Comparison of ENCODE assay signal across 8 cellular contexts in the genomic region with DNA sequence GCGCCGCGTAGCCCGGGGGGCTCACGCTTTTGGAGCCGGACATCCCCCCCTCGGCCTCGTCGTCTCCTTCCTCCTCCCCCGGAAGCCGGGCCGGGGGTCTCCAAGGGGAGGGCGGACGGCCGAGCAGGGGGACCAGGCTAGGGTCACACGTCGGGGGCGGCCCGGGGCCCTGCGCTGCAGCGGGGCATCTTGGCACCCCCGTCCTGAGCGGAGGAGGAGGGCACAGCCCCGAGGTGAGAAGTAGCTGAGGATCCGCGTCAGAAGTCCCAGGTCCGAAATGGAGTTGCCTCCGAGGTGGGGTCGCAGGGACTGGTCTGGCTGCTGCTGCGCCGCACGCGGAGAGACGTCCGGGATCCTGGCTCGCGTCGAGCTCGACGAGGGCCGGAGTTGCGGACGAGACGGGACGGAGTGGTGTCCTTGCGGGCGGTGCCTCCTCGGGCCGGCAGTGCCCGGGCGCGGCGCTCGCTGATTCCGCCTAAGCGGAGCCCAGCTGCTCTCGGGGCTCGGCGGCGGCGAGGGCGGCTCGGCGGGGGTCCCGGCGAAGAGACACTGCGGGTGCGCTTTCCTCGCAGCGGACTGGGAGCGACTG. TPM values are rescaled to one million over a fixed set of nuclear protein-coding genes. Genes with fewer than 3 reads are reported as not detected.
DNase-seq lines count a peak whose midpoint lies in the region; ATAC-seq, FAIRE-seq and TF ChIP-seq lines count a peak whose summit lies in the region.
"Had no signal": no experiment of that assay in that cellular context is flagged by ENCODE, and none has a peak within 500 bp of the region (broad histone marks: within the 10 kb centered on the region; RNA-seq: fewer than 3 reads in every experiment).

A gene (minus strand): TSS at position 588 of the 589 bp plus-strand sequence. CDS start 545 bp downstream, at position 43.

- H3K4me3 ChIP-seq in HCT116 (replicated peaks in 1 of 2; ENCODE audit: low read depth in 1 of 2, low read length in 2 of 2) = peak within 1 kb of the TSS; percentile 27 to 52; a peak in 3 of 4 replicates
- H3K4me3 ChIP-seq in pancreas = peak within 1 kb of the TSS; percentile 30 to 72 (median 47)

- no TSS peak for BruUV-seq in HCT116 (replicated peaks; lab: Mats Ljungman, UMichigan)

- H3K9me3 ChIP-seq in HCT116 (ENCODE audit: control insufficient read depth in 1 of 2, insufficient read depth in 1 of 2, low read depth in 1 of 2, low read length in 2 of 2) (no peaks in the 10 kb centered on the region), pancreas (no peaks in the 10 kb centered on the region)

- no peak within 1 kb of the TSS for H2AFZ ChIP-seq in HCT116 (ENCODE audit: low read depth, low read length, poor library complexity, severe bottlenecking)

- RAD21 ChIA-PET in HCT116 (lab: Charles Lee; ENCODE audit: low non-redundant PET in 1 of 2, low total read pairs in 2 of 2, uncharacterized antibody in 2 of 2, unreplicated experiment in 2 of 2) = no interaction called here

- H3K27me3 ChIP-seq in HCT116 (ENCODE audit: insufficient read depth, low read length) (peaks cover 6% of the 10 kb centered on the region), pancreas (peaks cover 0 to 6% (median 0%) of the 10 kb centered on the region in 4 donors)

- no peak for TF ChIP-seq POLR2A in HCT116 (IDR thresholded peaks at IDR 0.05; ENCODE audit: borderline replicate concordance, extremely low read depth, insufficient read depth, insufficient read length)

- H3K36me3 Mint-ChIP-seq in activated CD8-positive, alpha-beta T cell treated with anti-CD3 and anti-CD28 coated beads for 36 hours (ENCODE audit: low read depth) = no peaks in the 10 kb centered on the region

- ATAC-seq in HCT116 (peak; percentile 21), Right ventricle myocardium superior (ENCODE audit: poor library complexity) (peak; percentile 29), pancreas (peak; percentile 32 to 53 (median 52)), HG02870 (IDR thresholded peaks at IDR 0.05; ENCODE audit: unreplicated experiment) (no peak)
- ATAC-seq in activated CD8-positive, alpha-beta T cell treated with anti-CD3 and anti-CD28 coated beads for 36 hours = no peak

- CTCF ChIA-PET in HCT116 (lab: Charles Lee) = interaction anchor here (1.7 kb wide), 1 partner anchor 13 kb away, joined by 5 read pairs; no protein-coding TSS in a partner anchor
- CTCF ChIA-PET in activated CD8-positive, alpha-beta T cell treated with anti-CD3 and anti-CD28 coated beads for 36 hours (lab: Charles Lee) = interaction anchor here (0.6 to 3.7 kb wide), 11 partner anchors 9 to 119 kb away, joined by 3 to 29 read pairs (median 4); no protein-coding TSS in a partner anchor

- H3K27ac ChIP-seq in HCT116 (ENCODE audit: low read depth, low read length) (peak within 1 kb of the TSS; percentile 13; the same call in 1 of the 2 replicates), pancreas (peak within 1 kb of the TSS; percentile 38 to 69 (median 54))

- WGBS in pancreas, 2 donors = 4% methylated on average over 62 to 71 of the region's 71 CpGs

- peak within 1 kb of the TSS; percentile 84 for H3K4me2 ChIP-seq in HCT116 (ENCODE audit: low read length)

- peaks cover 4% of the 10 kb centered on the region for H3K4me1 Mint-ChIP-seq in activated CD8-positive, alpha-beta T cell treated with anti-CD3 and anti-CD28 coated beads for 36 hours (ENCODE audit: low read depth)

- no peaks in the 10 kb centered on the region for H3K9me3 Mint-ChIP-seq in activated CD8-positive, alpha-beta T cell treated with anti-CD3 and anti-CD28 coated beads for 36 hours

- no peak for FAIRE-seq in pancreas (lab: Jason Lieb, UNC)

- no peaks in the 10 kb centered on the region for H3K79me2 ChIP-seq in HCT116 (ENCODE audit: insufficient read depth, low read length)

- no peak for DNase-seq in HCT116 (ENCODE audit: low read depth, low spot score)
- no peak for DNase-seq in activated CD8-positive, alpha-beta T cell treated with anti-CD3 and anti-CD28 coated beads for 36 hours
- peak; percentile 59 for DNase-seq in Right ventricle myocardium superior
- peak in 4 of 6 donors; percentile 20 to 81 (median 52) for DNase-seq in pancreas
- no peak for DNase-seq in NCI-H1694 (lab: John Stamatoyannopoulos, UW)
- DNase-seq in SIG-M5 treated with dmso at 0.1 percent for 504 hours (lab: John Stamatoyannopoulos, UW; ENCODE audit: unreplicated experiment) = no peak

- peaks cover 0 to 6% of the 10 kb centered on the region in 2 experiments; a peak in 2 of 4 replicates for H3K4me1 ChIP-seq in HCT116 (ENCODE audit: control insufficient read depth in 1 of 2, insufficient read depth in 2 of 2, low read length in 2 of 2)
- H3K4me1 ChIP-seq in pancreas = no peaks in the 10 kb centered on the region

- intact Hi-C loops in HCT116 (cut with micrococcal nuclease) (no loop called here), Right ventricle myocardium superior (cut with DNase I) (loop anchor here (5.0 kb wide), 2 partner anchors 36 to 116 kb away; no protein-coding TSS in a partner anchor), pancreas (cut with DNase I) (no loop called here)
- intact Hi-C loops in activated CD8-positive, alpha-beta T cell treated with anti-CD3 and anti-CD28 coated beads for 36 hours (cut with micrococcal nuclease) = no loop called here

- H3K36me3 ChIP-seq in HCT116 (ENCODE audit: control insufficient read depth in 1 of 2, insufficient read depth in 2 of 2, low read length in 2 of 2) = no peaks in the 10 kb centered on the region
- no peaks in the 10 kb centered on the region for H3K36me3 ChIP-seq in pancreas

- peak within 1 kb of the TSS; percentile 43 for H3K4me3 Mint-ChIP-seq in activated CD8-positive, alpha-beta T cell treated with anti-CD3 and anti-CD28 coated beads for 36 hours

- no peak within 1 kb of the TSS for H3K27ac Mint-ChIP-seq in activated CD8-positive, alpha-beta T cell treated with anti-CD3 and anti-CD28 coated beads for 36 hours

- no peaks in the 10 kb centered on the region for H4K20me1 ChIP-seq in HCT116 (ENCODE audit: insufficient read depth)

- peaks cover 42% of the 10 kb centered on the region for H3K27me3 Mint-ChIP-seq in activated CD8-positive, alpha-beta T cell treated with anti-CD3 and anti-CD28 coated beads for 36 hours

- TF ChIP-seq RAD21 in HCT116 (IDR thresholded peaks at IDR 0.05; ENCODE audit: low read depth) = no peak

- no peak within 1 kb of the TSS; the same call in 1 of the 2 replicates for H3K9ac ChIP-seq in HCT116 (ENCODE audit: low read length)

- POLR2A ChIA-PET in HCT116 (lab: Charles Lee) = interaction anchor here (0.6 kb wide), 1 partner anchor 256 kb away, joined by 5 read pairs; no protein-coding TSS in a partner anchor
- POLR2A ChIA-PET in activated CD8-positive, alpha-beta T cell treated with anti-CD3 and anti-CD28 coated beads for 36 hours (lab: Charles Lee) = no interaction called here

- TF ChIP-seq CTCF in HCT116 (IDR thresholded peaks at IDR 0.05 in 2 of 3, conservative IDR thresholded peaks at IDR 0.05 in 1 of 3; ENCODE audit: borderline replicate concordance in 1 of 3, insufficient read depth in 1 of 3, low read depth in 2 of 3, low read length in 2 of 3) (no peak), pancreas (IDR thresholded peaks at IDR 0.05) (no peak)
- TF ChIP-seq CTCF in activated CD8-positive, alpha-beta T cell treated with anti-CD3 and anti-CD28 coated beads for 36 hours (IDR thresholded peaks at IDR 0.05) = no peak

- no peaks in the 10 kb centered on the region for H3K9me2 ChIP-seq in HCT116 (ENCODE audit: insufficient read depth)

TF ChIP-seq in HCT116, 20 proteins besides CTCF, POLR2A, EP300 and RAD21:
- no peak for TF ChIP-seq TCF7L2 (IDR thresholded peaks at IDR 0.05; ENCODE audit: borderline replicate concordance, extremely low read depth, insufficient read depth, insufficient read length)
- no peak for TF ChIP-seq ZFX (IDR thresholded peaks at IDR 0.05)
- TF ChIP-seq EGR1 (IDR thresholded peaks at IDR 0.05; ENCODE audit: low read depth) = no peak
- TF ChIP-seq JUND (IDR thresholded peaks at IDR 0.05) = no peak
- TF ChIP-seq POLR2AphosphoS5 (IDR thresholded peaks at IDR 0.05; ENCODE audit: low read depth, low read length) = no peak
- no peak for TF ChIP-seq ZNF274 (IDR thresholded peaks at IDR 0.05; ENCODE audit: low read depth, low read length)
- no peak for TF ChIP-seq ELF1 (IDR thresholded peaks at IDR 0.05; ENCODE audit: borderline replicate concordance, low read depth)
- TF ChIP-seq SRF (IDR thresholded peaks at IDR 0.05; ENCODE audit: low read depth) = no peak
- no peak for TF ChIP-seq CBX3 (IDR thresholded peaks at IDR 0.05; ENCODE audit: low read depth)
- TF ChIP-seq EZH2 (IDR thresholded peaks at IDR 0.05) = no peak
- TF ChIP-seq, protein P1, sequence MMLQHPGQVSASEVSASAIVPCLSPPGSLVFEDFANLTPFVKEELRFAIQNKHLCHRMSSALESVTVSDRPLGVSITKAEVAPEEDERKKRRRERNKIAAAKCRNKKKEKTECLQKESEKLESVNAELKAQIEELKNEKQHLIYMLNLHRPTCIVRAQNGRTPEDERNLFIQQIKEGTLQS (IDR thresholded peaks at IDR 0.05) = no peak
- TF ChIP-seq FOSL1 (IDR thresholded peaks at IDR 0.05; ENCODE audit: low read depth) = no peak
- TF ChIP-seq SIN3A (IDR thresholded peaks at IDR 0.05; ENCODE audit: low read depth) = no peak
- TF ChIP-seq YY1 (IDR thresholded peaks at IDR 0.05; ENCODE audit: extremely low read depth, insufficient replicate concordance, low read depth, low read length) = no peak
- TF ChIP-seq, protein P2, sequence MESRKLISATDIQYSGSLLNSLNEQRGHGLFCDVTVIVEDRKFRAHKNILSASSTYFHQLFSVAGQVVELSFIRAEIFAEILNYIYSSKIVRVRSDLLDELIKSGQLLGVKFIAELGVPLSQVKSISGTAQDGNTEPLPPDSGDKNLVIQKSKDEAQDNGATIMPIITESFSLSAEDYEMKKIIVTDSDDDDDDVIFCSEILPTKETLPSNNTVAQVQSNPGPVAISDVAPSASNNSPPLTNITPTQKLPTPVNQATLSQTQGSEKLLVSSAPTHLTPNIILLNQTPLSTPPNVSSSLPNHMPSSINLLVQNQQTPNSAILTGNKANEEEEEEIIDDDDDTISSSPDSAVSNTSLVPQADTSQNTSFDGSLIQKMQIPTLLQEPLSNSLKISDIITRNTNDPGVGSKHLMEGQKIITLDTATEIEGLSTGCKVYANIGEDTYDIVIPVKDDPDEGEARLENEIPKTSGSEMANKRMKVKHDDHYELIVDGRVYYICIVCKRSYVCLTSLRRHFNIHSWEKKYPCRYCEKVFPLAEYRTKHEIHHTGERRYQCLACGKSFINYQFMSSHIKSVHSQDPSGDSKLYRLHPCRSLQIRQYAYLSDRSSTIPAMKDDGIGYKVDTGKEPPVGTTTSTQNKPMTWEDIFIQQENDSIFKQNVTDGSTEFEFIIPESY (IDR thresholded peaks at IDR 0.05; ENCODE audit: extremely low read depth, insufficient replicate concordance, low read length) = no peak
- no peak for TF ChIP-seq CEBPB (IDR thresholded peaks at IDR 0.05; ENCODE audit: low read depth)
TF ChIP-seq in HCT116: peak in this region for 0.

RNA-seq across cellular contexts. Expression of the gene that starts here (rescaled TPM):
- total RNA-seq in HCT116 (2021; ENCODE audit: unreplicated experiment) (0.49 TPM), Right ventricle myocardium superior (225 TPM), pancreas (10 to 100 TPM in 4 of 6 donors, 1 to 10 TPM in 2; 6.0 to 13.4 (median 10.2) TPM)
- 0.45 and 0.53 TPM in 2 replicates for polyA plus RNA-seq in HCT116 (2012)
- not detected for total RNA-seq in activated CD8-positive, alpha-beta T cell treated with anti-CD3 and anti-CD28 coated beads for 36 hours
- 1 to 10 TPM; 9.1 TPM for polyA plus RNA-seq in pancreas
- total RNA-seq: RPMI7951 had no signal

Comparison
In these comparisons a context has a peak if more than half of its experiments do, and no peak if none do; other contexts are left out.
1. RNA of the gene that starts here (total RNA-seq): 225 TPM in Right ventricle myocardium superior (single experiment); 6.0 to 13.4 TPM in pancreas, 0.49 TPM in HCT116 (single experiment) and not detected in activated CD8-positive, alpha-beta T cell treated with anti-CD3 and anti-CD28 coated beads for 36 hours; every median in the first group is over 10 times any median in the second.
2. Peak in ATAC-seq, H3K4me3 ChIP-seq, H3K27ac ChIP-seq and H3K4me2 ChIP-seq in HCT116; RNA of the gene not detected or under 1 TPM.
3. ATAC-seq: peak in Right ventricle myocardium superior (single experiment) and pancreas (4 of 4); none in activated CD8-positive, alpha-beta T cell treated with anti-CD3 and anti-CD28 coated beads for 36 hours (single experiment) and HG02870 (single experiment).
4. DNase-seq: peak in Right ventricle myocardium superior (single experiment) and pancreas (4 of 6); none in HCT116 (single experiment), activated CD8-positive, alpha-beta T cell treated with anti-CD3 and anti-CD28 coated beads for 36 hours (single experiment), NCI-H1694 (single experiment) and SIG-M5 treated with dmso at 0.1 percent for 504 hours (single experiment).